In the genomic region with DNA sequence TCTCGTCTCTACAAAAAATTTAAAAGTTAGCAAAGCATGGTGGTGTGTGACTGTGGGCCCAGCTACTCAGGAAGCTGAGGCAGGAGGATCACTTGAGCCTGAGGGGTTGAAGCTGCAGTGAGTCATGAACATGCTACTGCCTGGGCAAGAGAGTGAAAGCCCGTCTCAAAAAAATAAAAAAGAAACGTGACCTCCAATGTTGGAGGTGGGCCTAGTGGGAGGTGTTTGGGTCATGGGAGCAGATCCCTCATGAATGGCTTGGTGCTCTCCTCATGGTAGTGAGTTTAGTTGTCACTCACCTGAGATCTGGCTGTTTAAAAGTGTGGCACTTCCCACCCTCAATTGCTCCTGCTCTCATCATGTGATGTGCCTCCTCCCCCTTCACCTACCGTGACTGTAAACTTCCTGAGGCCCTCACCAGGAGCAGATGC, we compare ENCODE assay signal across 8 cellular contexts. TPM values are rescaled to one million over a fixed set of nuclear protein-coding genes. Genes with fewer than 3 reads are reported as not detected.
A peak's percentile ranks its signal among the peaks of the same experiment; 100 is the strongest.
DNase-seq lines count a peak whose midpoint lies in the region; ATAC-seq lines count a peak whose summit lies in the region.

No MANE protein-coding gene starts in this region.

- peak overlapping the region; percentile 90 for H3K27ac Mint-ChIP-seq in activated CD4-positive, alpha-beta T cell treated with anti-CD3 and anti-CD28 coated beads, Interleukin-2, amount 10 ng/mL, durations not matched to agents 24 days and 14 days

- H3K27me3 Mint-ChIP-seq in activated CD4-positive, alpha-beta T cell treated with anti-CD3 and anti-CD28 coated beads, Interleukin-2, amount 10 ng/mL, durations not matched to agents 24 days and 14 days: no peaks in the 10 kb centered on the region

- peak overlapping the region; percentile 61 for H3K4me3 Mint-ChIP-seq in activated CD4-positive, alpha-beta T cell treated with anti-CD3 and anti-CD28 coated beads, Interleukin-2, amount 10 ng/mL, durations not matched to agents 24 days and 14 days

- H3K4me1 Mint-ChIP-seq in activated CD4-positive, alpha-beta T cell treated with anti-CD3 and anti-CD28 coated beads, Interleukin-2, amount 10 ng/mL, durations not matched to agents 24 days and 14 days: peaks cover 34% of the 10 kb centered on the region

- intact Hi-C loops in activated CD4-positive, alpha-beta T cell treated with anti-CD3 and anti-CD28 coated beads, Interleukin-2, amount 10 ng/mL, durations not matched to agents 24 days and 14 days (cut with micrococcal nuclease): no loop called here

- H3K36me3 Mint-ChIP-seq in activated CD4-positive, alpha-beta T cell treated with anti-CD3 and anti-CD28 coated beads, Interleukin-2, amount 10 ng/mL, durations not matched to agents 24 days and 14 days (ENCODE audit: low read depth): peaks cover 39% of the 10 kb centered on the region

- peak; percentile 47 for ATAC-seq in HG02759 (IDR thresholded peaks at IDR 0.05; ENCODE audit: unreplicated experiment)

- no peaks in the 10 kb centered on the region for H3K9me3 Mint-ChIP-seq in activated CD4-positive, alpha-beta T cell treated with anti-CD3 and anti-CD28 coated beads, Interleukin-2, amount 10 ng/mL, durations not matched to agents 24 days and 14 days

- DNase-seq in activated CD4-positive, alpha-beta T cell treated with anti-CD3 and anti-CD28 coated beads, Interleukin-2, amount 10 ng/mL, durations not matched to agents 24 days and 14 days: peak; percentile 81
- peak; percentile 62 for DNase-seq in dermis blood vessel endothelial cell
- peak; percentile 36 for DNase-seq in stimulated activated CD4-positive, alpha-beta T cell treated with anti-CD3 and anti-CD28 coated beads, Interleukin-1b, Interleukin-23, amount 100 ng/mL, for 48 hours
- no peak for DNase-seq in NAMALWA (ENCODE audit: low spot score)
- DNase-seq in middle frontal gyrus (ENCODE audit: extremely low spot score, low spot score): no peak
- no peak for DNase-seq in NOMO-1 treated with dmso at 0.1 percent for 144 hours (lab: John Stamatoyannopoulos, UW; ENCODE audit: unreplicated experiment)
- DNase-seq in OCI-M2 (lab: John Stamatoyannopoulos, UW; ENCODE audit: unreplicated experiment): no peak

RNA-seq across cellular contexts. Expression of a gene that starts 24.3 kb away (rescaled TPM):
- total RNA-seq in activated CD4-positive, alpha-beta T cell treated with anti-CD3 and anti-CD28 coated beads, Interleukin-2, amount 10 ng/mL, durations not matched to agents 24 days and 14 days: 50.9 and 52.7 TPM in 2 replicates
- total RNA-seq in dermis blood vessel endothelial cell: 12.8 and 17.7 TPM in 2 replicates

Comparison
In these comparisons a context has a peak if more than half of its experiments do, and no peak if none do; other contexts are left out.
1. DNase-seq: peak in activated CD4-positive, alpha-beta T cell treated with anti-CD3 and anti-CD28 coated beads, Interleukin-2, amount 10 ng/mL, durations not matched to agents 24 days and 14 days (single experiment), dermis blood vessel endothelial cell (single experiment) and stimulated activated CD4-positive, alpha-beta T cell treated with anti-CD3 and anti-CD28 coated beads, Interleukin-1b, Interleukin-23, amount 100 ng/mL, for 48 hours (single experiment); none in NAMALWA (single experiment), middle frontal gyrus (single experiment), NOMO-1 treated with dmso at 0.1 percent for 144 hours (single experiment) and OCI-M2 (single experiment).